Comparison of ENCODE assay signal across 17 cellular contexts in genomic region chr14:57747036-57747435, GRCh38.
DNase-seq lines count a peak whose midpoint lies in the region; ATAC-seq, FAIRE-seq and TF ChIP-seq lines count a peak whose summit lies in the region.
"Had no signal": no experiment of that assay in that cellular context is flagged by ENCODE, and none has a peak within 500 bp of the region (broad histone marks: within the 10 kb centered on the region; RNA-seq: fewer than 3 reads in every experiment).

No MANE protein-coding gene starts in this region.

- no peak for DNase-seq in right atrium auricular region (ENCODE audit: low spot score)
- DNase-seq in left ventricle myocardium inferior, result no peak
- DNase-seq in adrenal gland, result peak; percentile 28 to 81 (median 72)
- DNase-seq in left colon, result peak in 1 of 2 donors; percentile 33
- peak; percentile 58 for DNase-seq in urothelium cell line (ENCODE audit: low spot score)
- no peak for DNase-seq in globus pallidus (ENCODE audit: low spot score)
- DNase-seq in GM10248 (ENCODE audit: extremely low spot score), result no peak
- DNase-seq: activated CD4-positive, alpha-beta T cell treated with anti-CD3 and anti-CD28 coated beads, Interleukin-2, amount 10 ng/mL, durations not matched to agents 24 days and 14 days; activated T-cell treated with anti-CD3 and anti-CD28 coated beads, Interleukin-2, amount 50 U/mL, for 48 hours; GDM1; IMR-90; NCI-H1092; NCI-H2171; NK-92 treated with Interleukin-12 subunit alpha and Interleukin-12 subunit beta, amount 100 ng/mL, for 24 hours; SJCRH30 had no signal

- no peaks in the 10 kb centered on the region for H3K4me1 ChIP-seq in right atrium auricular region
- peaks cover 4% of the 10 kb centered on the region for H3K4me1 ChIP-seq in left ventricle myocardium inferior
- H3K4me1 ChIP-seq in adrenal gland (replicated peaks in 1 of 2), result no peaks in the 10 kb centered on the region
- H3K4me1 ChIP-seq: SJCRH30 had no signal

- TF ChIP-seq CTCF in right atrium auricular region (IDR thresholded peaks at IDR 0.05) (no peak), left ventricle myocardium inferior (IDR thresholded peaks at IDR 0.05; ENCODE audit: borderline replicate concordance) (no peak), adrenal gland (IDR thresholded peaks at IDR 0.05) (no peak), GM10248 (IDR thresholded peaks at IDR 0.05; ENCODE audit: control extremely low read depth, extremely low read depth, low read depth, missing control alignments) (no peak)

- H3K9me3 ChIP-seq in right atrium auricular region, result no peaks in the 10 kb centered on the region
- peaks cover 11% of the 10 kb centered on the region for H3K9me3 ChIP-seq in left ventricle myocardium inferior (replicated peaks)
- no peaks in the 10 kb centered on the region for H3K9me3 ChIP-seq in adrenal gland (replicated peaks in 1 of 3)
- H3K9me3 ChIP-seq: SJCRH30 had no signal

- peak; percentile 93 for ATAC-seq in left colon
- ATAC-seq in HG02571 (IDR thresholded peaks at IDR 0.05; ENCODE audit: unreplicated experiment), result no peak

- POLR2A ChIA-PET in GM10248 (lab: Yijun Ruan, JAX), result no interaction called here

- H3K4me3 ChIP-seq in right atrium auricular region, result no peak overlapping the region
- H3K4me3 ChIP-seq in left ventricle myocardium inferior, result no peak overlapping the region
- H3K4me3 ChIP-seq in adrenal gland, result no peak overlapping the region
- H3K4me3 ChIP-seq: SJCRH30, skin epidermis had no signal

- CTCF ChIA-PET in GM10248 (lab: Yijun Ruan, JAX), result no interaction called here

- H3K27ac ChIP-seq in right atrium auricular region, result peak overlapping the region; percentile 15 to 72
- no peak overlapping the region for H3K27ac ChIP-seq in left ventricle myocardium inferior (replicated peaks)
- peak overlapping the region in 1 of 5 donors; percentile 42 for H3K27ac ChIP-seq in adrenal gland
- H3K27ac ChIP-seq: SJCRH30, skin epidermis had no signal

- intact Hi-C loops in left ventricle myocardium inferior (cut with micrococcal nuclease), result no loop called here
- intact Hi-C loops in adrenal gland (cut with DNase I), result no loop called here
- intact Hi-C loops in left colon (cut with DNase I, micrococcal nuclease), result no loop called here

- 28 to 38% (median 36%) methylated on average over 4 of the region's 4 CpGs for WGBS in adrenal gland, 4 donors

- no peak for TF ChIP-seq POLR2A in adrenal gland (IDR thresholded peaks at IDR 0.05)

- H3K36me3 ChIP-seq in right atrium auricular region, result no peaks in the 10 kb centered on the region
- no peaks in the 10 kb centered on the region for H3K36me3 ChIP-seq in left ventricle myocardium inferior
- H3K36me3 ChIP-seq in adrenal gland (replicated peaks in 1 of 2), result no peaks in the 10 kb centered on the region
- H3K36me3 ChIP-seq: SJCRH30 had no signal

- no peak for FAIRE-seq in urothelium cell line (lab: Jason Lieb, UNC)

- H3K27me3 ChIP-seq in right atrium auricular region (no peaks in the 10 kb centered on the region), left ventricle myocardium inferior (ENCODE audit: low read depth) (no peaks in the 10 kb centered on the region), adrenal gland (no peaks in the 10 kb centered on the region)
- H3K27me3 ChIP-seq: SJCRH30 had no signal

Comparison
In these comparisons a context has a peak if more than half of its experiments do, and no peak if none do; other contexts are left out.
1. DNase-seq: peak in adrenal gland (7 of 7) and urothelium cell line (single experiment); none in right atrium auricular region (single experiment), left ventricle myocardium inferior (single experiment), globus pallidus (single experiment) and GM10248 (single experiment).